In the genomic region with DNA sequence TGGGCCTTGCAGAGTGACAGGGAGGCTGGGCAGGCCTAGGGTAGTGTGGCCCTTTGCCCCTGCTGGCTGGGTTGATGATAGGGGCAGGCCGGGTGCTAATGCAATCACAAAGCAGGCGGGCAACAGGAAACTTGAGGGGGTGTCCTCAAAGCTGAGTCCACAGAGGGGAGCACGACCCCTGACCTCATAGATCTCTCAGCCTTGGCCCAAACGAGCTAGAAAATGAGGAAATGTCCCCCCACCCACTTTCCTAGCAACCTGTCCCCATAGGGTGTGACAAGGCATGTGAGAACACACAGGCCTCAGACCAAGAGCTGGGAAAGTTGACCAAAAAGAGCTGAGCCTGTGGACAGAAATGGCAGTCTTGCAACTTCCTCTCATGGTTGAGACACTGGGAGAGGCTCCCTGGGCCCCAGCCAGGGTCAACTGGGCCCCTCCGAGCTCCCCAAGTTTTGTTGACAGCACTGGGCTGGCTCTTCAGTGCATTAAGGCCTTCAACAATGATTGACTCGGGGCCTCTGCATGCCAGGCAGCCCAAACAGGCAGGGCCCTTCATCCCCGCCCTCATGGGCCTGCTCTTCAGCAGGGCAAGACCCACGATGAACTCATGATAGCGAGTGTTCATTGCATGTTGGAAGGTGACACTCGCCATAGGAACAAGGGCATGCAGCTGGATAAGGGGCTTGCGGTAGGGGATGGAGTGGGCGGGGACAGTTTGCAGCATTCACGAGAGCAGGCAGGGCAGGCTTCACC, we compare ENCODE assay signal across 1 cellular context.
TF ChIP-seq lines count a peak whose summit lies in the region.

No MANE protein-coding gene starts in this region.

TF ChIP-seq in H1, 55 proteins besides CTCF, POLR2A, EP300 and RAD21:
- TF ChIP-seq SIX5 (IDR thresholded peaks at IDR 0.05; ENCODE audit: low read depth, low read length): no peak
- no peak for TF ChIP-seq RXRA (IDR thresholded peaks at IDR 0.05; ENCODE audit: insufficient read depth, low read depth, low read length)
- TF ChIP-seq KDM4A (IDR thresholded peaks at IDR 0.05; ENCODE audit: low read depth, low read length, severe bottlenecking): no peak
- TF ChIP-seq CHD1 (IDR thresholded peaks at IDR 0.05; ENCODE audit: low read depth, low read length): no peak
- no peak for TF ChIP-seq SIN3A (conservative IDR thresholded peaks at IDR 0.05 in 1 of 2, IDR thresholded peaks at IDR 0.05 in 1 of 2; ENCODE audit: low read depth in 1 of 2, low read length in 2 of 2)
- no peak for TF ChIP-seq SUZ12 (IDR thresholded peaks at IDR 0.05; ENCODE audit: low read length)
- no peak for TF ChIP-seq CHD2 (IDR thresholded peaks at IDR 0.05; ENCODE audit: low read length)
- no peak for TF ChIP-seq BCL11A (IDR thresholded peaks at IDR 0.05; ENCODE audit: low read depth in 2 of 2, low read length in 2 of 2)
- TF ChIP-seq, protein P1, sequence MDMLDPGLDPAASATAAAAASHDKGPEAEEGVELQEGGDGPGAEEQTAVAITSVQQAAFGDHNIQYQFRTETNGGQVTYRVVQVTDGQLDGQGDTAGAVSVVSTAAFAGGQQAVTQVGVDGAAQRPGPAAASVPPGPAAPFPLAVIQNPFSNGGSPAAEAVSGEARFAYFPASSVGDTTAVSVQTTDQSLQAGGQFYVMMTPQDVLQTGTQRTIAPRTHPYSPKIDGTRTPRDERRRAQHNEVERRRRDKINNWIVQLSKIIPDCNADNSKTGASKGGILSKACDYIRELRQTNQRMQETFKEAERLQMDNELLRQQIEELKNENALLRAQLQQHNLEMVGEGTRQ (IDR thresholded peaks at IDR 0.05; ENCODE audit: low read length): no peak
- TF ChIP-seq HDAC2 (IDR thresholded peaks at IDR 0.05; ENCODE audit: borderline replicate concordance in 1 of 2, low read depth in 2 of 2, low read length in 2 of 2): no peak
- TF ChIP-seq TAF7 (optimal IDR thresholded peaks at IDR 0.05; ENCODE audit: borderline replicate concordance, low read depth, low read length): no peak
